In the genomic region with DNA sequence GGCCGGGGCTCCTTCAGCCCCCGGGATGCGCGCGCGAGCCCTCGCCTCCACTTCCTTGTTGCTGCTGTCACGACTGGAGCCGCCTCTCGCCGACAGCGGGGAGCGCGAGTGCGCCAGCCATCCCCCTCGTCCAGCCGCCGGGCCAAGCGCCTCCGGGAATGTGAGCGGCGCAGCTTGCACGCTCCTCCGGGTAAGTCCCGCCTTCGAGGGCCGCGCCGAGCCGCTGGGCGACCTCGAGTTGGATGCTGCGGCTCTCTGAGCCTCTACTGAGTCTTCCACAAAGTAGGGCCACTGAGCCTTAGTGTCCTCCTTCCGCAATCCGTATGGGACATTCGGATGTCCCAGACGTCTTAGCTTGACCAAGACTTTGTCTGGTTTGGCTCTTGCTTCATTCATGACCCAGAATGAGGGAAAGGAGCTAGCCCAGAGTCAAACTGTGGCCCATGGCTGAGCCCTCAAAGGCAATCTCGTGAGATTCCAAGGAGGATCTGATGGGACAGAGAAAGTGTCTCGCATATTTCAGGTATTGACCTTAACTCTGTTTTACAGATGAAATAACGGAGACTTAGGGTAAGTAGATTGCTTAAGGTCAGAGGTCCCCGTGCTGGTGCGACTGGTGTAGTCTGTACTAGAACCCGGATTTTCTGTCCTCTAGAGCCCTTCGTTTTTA, we compare ENCODE assay signal across 8 cellular contexts. TPM values are rescaled to one million over a fixed set of nuclear protein-coding genes. Genes with fewer than 3 reads are reported as not detected.
A peak's percentile ranks its signal among the peaks of the same experiment; 100 is the strongest.
DNase-seq lines count a peak whose midpoint lies in the region; ATAC-seq and TF ChIP-seq lines count a peak whose summit lies in the region.

No MANE protein-coding gene starts in this region.

- WGBS in hepatocyte (ENCODE audit: low lambda C conversion rate, missing lambda C conversion rate), result 1% methylated on average over 43 of the region's 44 CpGs

- TF ChIP-seq CTCF in hepatocyte (IDR thresholded peaks at IDR 0.05; ENCODE audit: poor library complexity), result no peak

- peak overlapping the region; percentile 93 for H3K27ac ChIP-seq in hepatocyte

- H3K27me3 ChIP-seq in hepatocyte, result no peaks in the 10 kb centered on the region

- H3K4me2 ChIP-seq in hepatocyte, result peak overlapping the region; percentile 97

- peak overlapping the region; percentile 77 for H3K4me3 ChIP-seq in hepatocyte
- peak overlapping the region; percentile 96 for H3K4me3 ChIP-seq in skeletal muscle cell (ENCODE audit: low read depth, low read length)

- H3K9me3 ChIP-seq in hepatocyte (ENCODE audit: low read depth), result no peaks in the 10 kb centered on the region

- DNase-seq in G401 (ENCODE audit: low spot score) (peak; percentile 34), SK-N-DZ (ENCODE audit: low spot score) (peak; percentile 18), amniotic epithelial cell (ENCODE audit: low read depth) (peak; percentile 31), hepatocyte (ENCODE audit: low spot score) (peak; percentile 67), skeletal muscle cell (ENCODE audit: low read depth) (no peak), NCI-H187 treated with DMSO at 0.1 percent for 48 hours (lab: John Stamatoyannopoulos, UW) (no peak), pons (ENCODE audit: low spot score) (no peak)

- H3K79me2 ChIP-seq in hepatocyte, result peaks cover 64% of the 10 kb centered on the region

- no peaks in the 10 kb centered on the region for H3K9me2 ChIP-seq in hepatocyte (replicated peaks; ENCODE audit: insufficient read depth)

- peaks cover 17% of the 10 kb centered on the region for H3K4me1 ChIP-seq in hepatocyte (ENCODE audit: insufficient read depth)

- no peaks in the 10 kb centered on the region for H3K36me3 ChIP-seq in hepatocyte (replicated peaks; ENCODE audit: insufficient read depth, low read depth)

- peak overlapping the region; percentile 59 for H2AFZ ChIP-seq in hepatocyte

- peak; percentile 18 for ATAC-seq in HG02943 (IDR thresholded peaks at IDR 0.05; ENCODE audit: low read depth, unreplicated experiment)

- in situ Hi-C loops in G401 (cut with HindIII; ENCODE audit: low sequenced_read_pairs), result no loop called here

- peaks cover 23% of the 10 kb centered on the region for H4K20me1 ChIP-seq in hepatocyte (ENCODE audit: insufficient read depth, poor library complexity, severe bottlenecking)

RNA-seq across cellular contexts. Expression of a gene that starts 0.6 kb away (rescaled TPM):
- total RNA-seq in G401 (2014; rRNA removed; shearing (Covaris generic)), result 56.9 and 58.7 TPM in 2 replicates
- 35.2 and 39.2 TPM in 2 replicates for polyA plus RNA-seq in SK-N-DZ (2014; cell fraction: cytosol; rRNA removed)
- 48.8 and 133 TPM in 2 replicates for polyA plus RNA-seq in SK-N-DZ (2014; cell fraction: nucleus; rRNA removed)
- total RNA-seq in hepatocyte, result 32.8 and 47.5 TPM in 2 replicates
- polyA plus RNA-seq in hepatocyte, result 23.4 and 24.6 TPM in 2 replicates

RNA-seq across cellular contexts. Expression of a gene that starts 0.7 kb away (rescaled TPM):
- 1.4 and 1.9 TPM in 2 replicates for total RNA-seq in G401 (2014; rRNA removed; shearing (Covaris generic))
- polyA plus RNA-seq in SK-N-DZ (2014; cell fraction: cytosol; rRNA removed), result 3.8 and 4.0 TPM in 2 replicates
- polyA plus RNA-seq in SK-N-DZ (2014; cell fraction: nucleus; rRNA removed), result 0.82 and 1.8 TPM in 2 replicates
- total RNA-seq in hepatocyte, result 4.6 and 5.0 TPM in 2 replicates
- polyA plus RNA-seq in hepatocyte, result 4.5 and 4.6 TPM in 2 replicates

RNA-seq across cellular contexts. Expression of a gene that starts 40.6 kb away (rescaled TPM):
- total RNA-seq in G401 (2014; rRNA removed; shearing (Covaris generic)), result 4.8 and 10.2 TPM in 2 replicates
- polyA plus RNA-seq in SK-N-DZ (2014; cell fraction: cytosol; rRNA removed), result 9.1 and 9.6 TPM in 2 replicates
- 4.9 and 5.0 TPM in 2 replicates for polyA plus RNA-seq in SK-N-DZ (2014; cell fraction: nucleus; rRNA removed)
- 160 TPM in 2 replicates for total RNA-seq in hepatocyte
- 33.7 and 45.7 TPM in 2 replicates for polyA plus RNA-seq in hepatocyte

RNA-seq across cellular contexts. Expression of a gene that starts 56.5 kb away (rescaled TPM):
- total RNA-seq in G401 (2014; rRNA removed; shearing (Covaris generic)), result not detected in 2 replicates
- not detected in 2 replicates for polyA plus RNA-seq in SK-N-DZ (2014; cell fraction: cytosol; rRNA removed)
- polyA plus RNA-seq in SK-N-DZ (2014; cell fraction: nucleus; rRNA removed), result not detected in 2 replicates
- 3.6 and 4.6 TPM in 2 replicates for total RNA-seq in hepatocyte
- polyA plus RNA-seq in hepatocyte, result 3.7 and 3.9 TPM in 2 replicates

Comparison
In these comparisons a context has a peak if more than half of its experiments do, and no peak if none do; other contexts are left out.
1. DNase-seq: peak in G401 (single experiment), SK-N-DZ (single experiment), amniotic epithelial cell (single experiment) and hepatocyte (single experiment); none in skeletal muscle cell (single experiment), NCI-H187 treated with DMSO at 0.1 percent for 48 hours (single experiment) and pons (single experiment).
2. RNA of a gene that starts 40.6 kb away (total RNA-seq): 160 TPM in hepatocyte; 4.8 to 10.2 TPM in G401; every median in the first group is over 10 times any median in the second.